In genomic region chr2:132304675-132305380, GRCh38 we compare ENCODE assay signal across 8 cellular contexts.
DNase-seq lines count a peak whose midpoint lies in the region; ATAC-seq and TF ChIP-seq lines count a peak whose summit lies in the region.
"Not testable (repeated sequence)": the region's sequence is repeated elsewhere in the genome, so short reads cannot be mapped to it uniquely, and the experiment has no call there.

No MANE protein-coding gene starts in this region.

- not testable (repeated sequence) for H2AK5ac ChIP-seq in trophoblast cell (ENCODE audit: low read length)

- H2BK5ac ChIP-seq in trophoblast cell (ENCODE audit: low read depth, low read length, poor library complexity) = not testable (repeated sequence)

- not testable (repeated sequence) for TF ChIP-seq POLR2A in heart left ventricle (IDR thresholded peaks at IDR 0.05); right lobe of liver (IDR thresholded peaks at IDR 0.05); thyroid gland (IDR thresholded peaks at IDR 0.05)

- H3K9me3 Mint-ChIP-seq in activated CD8-positive, alpha-beta T cell treated with anti-CD3 and anti-CD28 coated beads, Interleukin-2, amount 10 ng/mL, durations not matched to agents 7 days and 5 days (ENCODE audit: insufficient read depth) = not testable (repeated sequence)

- H3K4me1 ChIP-seq in HUES64 (ENCODE audit: insufficient read depth, low read length); heart left ventricle; right lobe of liver; trophoblast cell (ENCODE audit: control insufficient read depth in 1 of 2, insufficient read depth in 2 of 2, low read length in 2 of 2); thyroid gland: not testable (repeated sequence)

- H3K9ac ChIP-seq in HUES64 (ENCODE audit: low read depth, low read length) = 0 out of 2 replicates have a peak overlapping the region, but pooled peaks have one; percentile 3
- not testable (repeated sequence) for H3K9ac ChIP-seq in trophoblast cell (ENCODE audit: low read length)

- H2BK12ac ChIP-seq in trophoblast cell (ENCODE audit: low read length) = not testable (repeated sequence)

- H3K14ac ChIP-seq in trophoblast cell (ENCODE audit: low read length) = not testable (repeated sequence)

- not testable (repeated sequence) for H2BK120ac ChIP-seq in trophoblast cell (ENCODE audit: insufficient read depth, low read length, poor library complexity)

- ATAC-seq in activated CD8-positive, alpha-beta T cell treated with anti-CD3 and anti-CD28 coated beads, Interleukin-2, amount 10 ng/mL, durations not matched to agents 7 days and 5 days = peak; percentile 64
- ATAC-seq in heart left ventricle (peak; percentile 92 to 100 (median 98)), right lobe of liver (peak; percentile 92 to 98 (median 97))

- H3K79me2 ChIP-seq in trophoblast cell (ENCODE audit: control insufficient read depth, insufficient read depth, low read length, poor library complexity) = not testable (repeated sequence)

- peak overlapping the region; percentile 31 for H3K4me3 Mint-ChIP-seq in activated CD8-positive, alpha-beta T cell treated with anti-CD3 and anti-CD28 coated beads, Interleukin-2, amount 10 ng/mL, durations not matched to agents 7 days and 5 days

- H3K4me1 Mint-ChIP-seq in activated CD8-positive, alpha-beta T cell treated with anti-CD3 and anti-CD28 coated beads, Interleukin-2, amount 10 ng/mL, durations not matched to agents 7 days and 5 days (ENCODE audit: low read depth) = not testable (repeated sequence)

- H4K8ac ChIP-seq in trophoblast cell (ENCODE audit: low read depth, low read length) = peak overlapping the region; percentile 90

- H4K91ac ChIP-seq in trophoblast cell (ENCODE audit: low read depth, low read length) = peak overlapping the region; percentile 5

- DNase-seq in DMS114 treated with DMSO at 0.1 percent for 48 hours (lab: John Stamatoyannopoulos, UW; ENCODE audit: unreplicated experiment) = peak; percentile 50
- DNase-seq in activated CD8-positive, alpha-beta T cell treated with anti-CD3 and anti-CD28 coated beads, Interleukin-2, amount 10 ng/mL, durations not matched to agents 7 days and 5 days = peak; percentile 29
- DNase-seq in ecto neural progenitor cell (ENCODE audit: low spot score) = peak; percentile 93
- DNase-seq in heart left ventricle = peak; percentile 57 to 85 (median 79)
- DNase-seq in right lobe of liver = peak; percentile 75 to 79 (median 77)
- DNase-seq in trophoblast cell = not testable (repeated sequence)
- DNase-seq in thyroid gland = peak; percentile 79

- not testable (repeated sequence) for H3K27ac ChIP-seq in HUES64 (ENCODE audit: low read depth, low read length); heart left ventricle; right lobe of liver; trophoblast cell (ENCODE audit: low read depth, low read length); thyroid gland

- not testable (repeated sequence) for H3K4ac ChIP-seq in trophoblast cell (ENCODE audit: low read depth, low read length)

- intact Hi-C loops in heart left ventricle (cut with DNase I); right lobe of liver (cut with DNase I); thyroid gland (cut with DNase I): not testable (repeated sequence)

- not testable (repeated sequence) for H3K9me3 ChIP-seq in HUES64 (ENCODE audit: insufficient read depth, low read depth, low read length); heart left ventricle; right lobe of liver; trophoblast cell (ENCODE audit: insufficient read depth, low read depth, low read length); thyroid gland

- POLR2A ChIA-PET in activated CD8-positive, alpha-beta T cell treated with anti-CD3 and anti-CD28 coated beads, Interleukin-2, amount 10 ng/mL, durations not matched to agents 7 days and 5 days (lab: Charles Lee) = not testable (repeated sequence)

- not testable (repeated sequence) for H3K36me3 Mint-ChIP-seq in activated CD8-positive, alpha-beta T cell treated with anti-CD3 and anti-CD28 coated beads, Interleukin-2, amount 10 ng/mL, durations not matched to agents 7 days and 5 days (ENCODE audit: low read depth)

- CTCF ChIA-PET in activated CD8-positive, alpha-beta T cell treated with anti-CD3 and anti-CD28 coated beads, Interleukin-2, amount 10 ng/mL, durations not matched to agents 7 days and 5 days (lab: Charles Lee) = not testable (repeated sequence)

- H4K12ac ChIP-seq in trophoblast cell (ENCODE audit: low read depth, low read length) = peak overlapping the region; percentile 61

- not testable (repeated sequence) for H3K27me3 ChIP-seq in HUES64 (ENCODE audit: insufficient read depth, low read length); heart left ventricle; right lobe of liver; trophoblast cell (ENCODE audit: insufficient read depth, low read length); thyroid gland

- not testable (repeated sequence) for H3K23ac ChIP-seq in trophoblast cell (ENCODE audit: low read length)

- H3K4me2 ChIP-seq in trophoblast cell (ENCODE audit: low read length) = peak overlapping the region; percentile 80

- peak overlapping the region; percentile 60 for H3K4me3 ChIP-seq in HUES64 (ENCODE audit: low read length)
- peak overlapping the region in 9 of 12 donors; percentile 28 to 49 (median 40) for H3K4me3 ChIP-seq in heart left ventricle
- H3K4me3 ChIP-seq in right lobe of liver = peak overlapping the region; percentile 14 to 37 (median 16)
- peak overlapping the region; percentile 50 for H3K4me3 ChIP-seq in trophoblast cell (ENCODE audit: low read depth, low read length)
- not testable (repeated sequence) for H3K4me3 ChIP-seq in thyroid gland (replicated peaks in 1 of 3)

- H3K79me1 ChIP-seq in trophoblast cell (ENCODE audit: low read length) = not testable (repeated sequence)

- not testable (repeated sequence) for H3K18ac ChIP-seq in trophoblast cell (ENCODE audit: low read length)

- not testable (repeated sequence) for H3K27me3 Mint-ChIP-seq in activated CD8-positive, alpha-beta T cell treated with anti-CD3 and anti-CD28 coated beads, Interleukin-2, amount 10 ng/mL, durations not matched to agents 7 days and 5 days (ENCODE audit: low read depth)

- WGBS in HUES64 = 5% methylated on average over 26 of the region's 27 CpGs
- WGBS in heart left ventricle, 4 donors = 4 to 8% (median 5%) methylated on average over 25 to 27 of the region's 27 CpGs
- 3% methylated on average over 18 of the region's 27 CpGs for WGBS in right lobe of liver (ENCODE audit: insufficient coverage, low coverage, low lambda C conversion rate, missing lambda C conversion rate)
- WGBS in trophoblast cell (ENCODE audit: extremely low coverage, insufficient coverage, insufficient read length) = no CpG with 5 or more reads among the region's 27 CpGs
- 6 to 7% methylated on average over 26 to 27 of the region's 27 CpGs for WGBS in thyroid gland, 2 donors

- not testable (repeated sequence) for H3K27ac Mint-ChIP-seq in activated CD8-positive, alpha-beta T cell treated with anti-CD3 and anti-CD28 coated beads, Interleukin-2, amount 10 ng/mL, durations not matched to agents 7 days and 5 days

- peak overlapping the region; percentile 33 for H2AFZ ChIP-seq in trophoblast cell (ENCODE audit: insufficient read depth, low read length, poor library complexity)

- H3K36me3 ChIP-seq in HUES64 (ENCODE audit: insufficient read depth, low read length); heart left ventricle; right lobe of liver; trophoblast cell (ENCODE audit: control insufficient read depth in 1 of 2, insufficient read depth in 2 of 2, low read length in 2 of 2); thyroid gland: not testable (repeated sequence)

- TF ChIP-seq CTCF in heart left ventricle (IDR thresholded peaks at IDR 0.05) (peak in 2 of 12 donors; percentile 9 to 25), thyroid gland (IDR thresholded peaks at IDR 0.05) (peak in 1 of 6 experiments; percentile 19)
- TF ChIP-seq CTCF in right lobe of liver (IDR thresholded peaks at IDR 0.05) = not testable (repeated sequence)
